In the genomic region with DNA sequence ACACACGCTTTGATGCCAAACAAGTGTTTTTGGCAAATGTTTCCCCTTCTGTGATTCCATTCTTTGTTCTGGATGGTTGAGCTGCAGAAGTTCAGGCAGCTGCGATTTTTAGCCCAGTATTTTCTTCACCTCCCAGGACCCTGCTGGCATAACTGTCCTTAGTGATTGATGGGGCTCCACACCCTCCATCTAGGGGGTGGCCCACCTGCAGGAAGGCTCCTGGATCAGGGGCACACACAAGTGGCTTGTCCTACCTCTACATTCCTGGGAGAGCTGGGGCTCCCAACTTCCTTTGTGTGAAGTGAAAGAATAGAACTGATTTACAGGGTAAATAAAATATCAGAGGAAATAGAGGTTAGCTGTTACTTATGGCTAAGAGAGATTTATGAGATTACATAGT, we compare ENCODE assay signal across 28 cellular contexts.
"Had no signal": no experiment of that assay in that cellular context is flagged by ENCODE, and none has a peak within 500 bp of the region (broad histone marks: within the 10 kb centered on the region; RNA-seq: fewer than 3 reads in every experiment).

No MANE protein-coding gene starts in this region.

- H3K36me3 ChIP-seq: ascending aorta, SJCRH30 had no signal

- ATAC-seq: activated CD4-positive, alpha-beta T cell treated with anti-CD3 and anti-CD28 coated beads for 36 hours; activated CD4-positive, CD25-positive, alpha-beta regulatory T cell treated with anti-CD3 and anti-CD28 coated beads, Interleukin-2, amount 50 U/mL, for 24 hours; activated CD8-positive, alpha-beta T cell treated with anti-CD3 and anti-CD28 coated beads, Interleukin-2, amount 10 ng/mL, durations not matched to agents 7 days and 5 days; Panc1 had no signal

- H3K9me3 ChIP-seq: ascending aorta, SJCRH30 had no signal

- H3K27ac ChIP-seq: ascending aorta, SJCRH30, SK-N-MC had no signal

- H3K9me3 Mint-ChIP-seq: activated CD4-positive, alpha-beta T cell treated with anti-CD3 and anti-CD28 coated beads, Interleukin-2, amount 10 ng/mL, durations not matched to agents 7 days and 5 days; activated naive CD4-positive, alpha-beta T cell treated with anti-CD3 and anti-CD28 coated beads, Interleukin-2, amount 50 U/mL, for 24 hours; activated naive CD8-positive, alpha-beta T cell treated with anti-CD3 and anti-CD28 coated beads, Interleukin-2, amount 10 ng/mL, durations not matched to agents 7 days and 5 days; activated T-cell treated with anti-CD3 and anti-CD28 coated beads, Interleukin-2, amount 50 U/mL, for 24 hours; activated T-helper 2 cell treated with anti-CD3 and anti-CD28 coated beads, Interferon-gamma antibody, Interleukin-2, Interleukin-4, amounts not matched to agents 10 μg/mL and 5 μg/mL and 100 μg/mL, durations not matched to agents 14 hours and 24 hours and 36 hours had no signal

- H3K36me3 Mint-ChIP-seq: activated naive CD4-positive, alpha-beta T cell treated with anti-CD3 and anti-CD28 coated beads, Interleukin-2, amount 50 U/mL, for 24 hours; activated naive CD8-positive, alpha-beta T cell treated with anti-CD3 and anti-CD28 coated beads, Interleukin-2, amount 10 ng/mL, durations not matched to agents 7 days and 5 days had no signal

- DNase-seq: activated CD4-positive, alpha-beta T cell treated with anti-CD3 and anti-CD28 coated beads for 36 hours; activated CD4-positive, alpha-beta T cell treated with anti-CD3 and anti-CD28 coated beads, Interleukin-2, amount 10 ng/mL, durations not matched to agents 7 days and 5 days; activated CD4-positive, alpha-beta T cell treated with anti-CD3 and anti-CD28 coated beads, Interleukin-2, amount 50 U/mL, for 48 hours; activated CD8-positive, alpha-beta T cell treated with anti-CD3 and anti-CD28 coated beads, Interleukin-2, amount 10 ng/mL, durations not matched to agents 7 days and 5 days; activated gamma-delta T cell; activated naive CD4-positive, alpha-beta T cell treated with Interleukin-2 at 50 U/mL for 16 hours; activated naive CD8-positive, alpha-beta T cell treated with anti-CD3 and anti-CD28 coated beads, Interleukin-2, amount 10 ng/mL, durations not matched to agents 7 days and 5 days; activated T-cell treated with anti-CD3 and anti-CD28 coated beads, Interleukin-2, amount 50 U/mL, for 24 hours; amygdala; MM.1S; MV-4-11; NCI-H1092; NCI-H1436 treated with DMSO at 0.1 percent for 48 hours; NCI-H1930; NCI-H2081 treated with DMSO at 0.1 percent for 48 hours; NCI-H345; NCI-H510A treated with DMSO at 0.1 percent for 48 hours; NCI-H526 treated with DMSO at 0.1 percent for 48 hours; NCI-H774; SHP77; SJCRH30; T1000 had no signal

- H3K27ac Mint-ChIP-seq: activated CD4-positive, alpha-beta T cell treated with anti-CD3 and anti-CD28 coated beads for 36 hours; activated CD4-positive, alpha-beta T cell treated with anti-CD3 and anti-CD28 coated beads, Interleukin-2, amount 10 ng/mL, durations not matched to agents 7 days and 5 days; activated CD8-positive, alpha-beta T cell treated with anti-CD3 and anti-CD28 coated beads, Interleukin-2, amount 10 ng/mL, durations not matched to agents 7 days and 5 days; activated naive CD4-positive, alpha-beta T cell treated with anti-CD3 and anti-CD28 coated beads, Interleukin-2, amount 50 U/mL, for 24 hours; activated naive CD8-positive, alpha-beta T cell treated with anti-CD3 and anti-CD28 coated beads, Interleukin-2, amount 10 ng/mL, durations not matched to agents 7 days and 5 days; activated T-cell treated with anti-CD3 and anti-CD28 coated beads, Interleukin-2, amount 50 U/mL, for 24 hours; activated T-helper 2 cell treated with anti-CD3 and anti-CD28 coated beads, Interferon-gamma antibody, Interleukin-2, Interleukin-4, amounts not matched to agents 10 μg/mL and 5 μg/mL and 100 μg/mL, durations not matched to agents 14 hours and 24 hours and 36 hours had no signal

- H3K27me3 ChIP-seq: ascending aorta, SJCRH30 had no signal

- H3K4me3 ChIP-seq: ascending aorta, SJCRH30, SK-N-MC had no signal

- H3K4me3 Mint-ChIP-seq: activated CD4-positive, alpha-beta T cell treated with anti-CD3 and anti-CD28 coated beads for 36 hours; activated CD4-positive, alpha-beta T cell treated with anti-CD3 and anti-CD28 coated beads, Interleukin-2, amount 10 ng/mL, durations not matched to agents 7 days and 5 days; activated CD8-positive, alpha-beta T cell treated with anti-CD3 and anti-CD28 coated beads, Interleukin-2, amount 10 ng/mL, durations not matched to agents 7 days and 5 days; activated naive CD4-positive, alpha-beta T cell treated with anti-CD3 and anti-CD28 coated beads, Interleukin-2, amount 50 U/mL, for 24 hours; activated naive CD8-positive, alpha-beta T cell treated with anti-CD3 and anti-CD28 coated beads, Interleukin-2, amount 10 ng/mL, durations not matched to agents 7 days and 5 days; activated T-cell treated with anti-CD3 and anti-CD28 coated beads, Interleukin-2, amount 50 U/mL, for 24 hours had no signal

- H3K4me1 Mint-ChIP-seq: activated CD4-positive, alpha-beta T cell treated with anti-CD3 and anti-CD28 coated beads, Interleukin-2, amount 10 ng/mL, durations not matched to agents 7 days and 5 days; activated naive CD8-positive, alpha-beta T cell treated with anti-CD3 and anti-CD28 coated beads, Interleukin-2, amount 10 ng/mL, durations not matched to agents 7 days and 5 days had no signal

- H3K4me1 ChIP-seq: ascending aorta had no signal
